Comparison of ENCODE assay signal across 14 cellular contexts in the genomic region with DNA sequence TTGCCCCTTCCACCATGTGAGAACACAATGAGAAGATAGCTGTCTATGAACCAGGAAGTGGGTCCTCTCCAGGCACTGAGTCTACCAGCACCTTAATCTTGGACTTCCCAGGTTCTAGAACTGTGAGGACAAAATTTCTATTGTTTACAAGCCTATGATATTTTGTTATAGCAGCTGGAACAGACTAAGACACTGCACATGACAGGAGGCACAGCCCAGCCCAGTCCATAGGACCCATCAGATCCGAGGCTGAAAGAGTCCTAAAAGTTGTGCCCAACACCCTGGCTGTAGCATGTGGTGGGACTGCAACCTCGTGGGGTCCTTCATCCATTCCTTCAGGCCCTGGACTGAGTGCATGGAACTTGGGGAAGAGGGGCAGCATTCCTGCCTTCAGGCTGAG. TPM values are rescaled to one million over a fixed set of nuclear protein-coding genes. Genes with fewer than 3 reads are reported as not detected.
DNase-seq lines count a peak whose midpoint lies in the region; ATAC-seq, FAIRE-seq and TF ChIP-seq lines count a peak whose summit lies in the region.
"Had no signal": no experiment of that assay in that cellular context is flagged by ENCODE, and none has a peak within 500 bp of the region (broad histone marks: within the 10 kb centered on the region; RNA-seq: fewer than 3 reads in every experiment).

No MANE protein-coding gene starts in this region.

- in situ Hi-C loops in HepG2 (cut with HindIII; ENCODE audit: extremely low pct_ligation_motif_present, low pct_unique_long_range_greater_than_20kb): no loop called here

- peaks cover 0 to 13% (median 0%) of the 10 kb centered on the region in 11 experiments; a peak in 6 of 22 replicates for H3K9me3 ChIP-seq in BLaER1 treated with 17β-estradiol and CSF1 and Interleukin-3, amounts not matched to agents 10 nM and 100 nM (replicated peaks in 1 of 11)
- H3K9me3 ChIP-seq in Loucy (ENCODE audit: insufficient read depth, low read depth, low read length): no peaks in the 10 kb centered on the region
- H3K9me3 ChIP-seq in HepG2 (ENCODE audit: low read length): no peaks in the 10 kb centered on the region
- no peaks in the 10 kb centered on the region for H3K9me3 ChIP-seq in gastroesophageal sphincter

- ATAC-seq in HepG2 (no peak; the same call in 2 of the 3 replicates), gastroesophageal sphincter (no peak), HG03175 (IDR thresholded peaks at IDR 0.05; ENCODE audit: unreplicated experiment) (no peak)
- ATAC-seq: GM23338 had no signal

- H3K4me2 ChIP-seq in BLaER1 treated with 17β-estradiol and CSF1 and Interleukin-3, amounts not matched to agents 10 nM and 100 nM: peak overlapping the region in 9 of 11 experiments; percentile 4 to 93 (median 85); a peak in 16 of 22 replicates
- H3K4me2 ChIP-seq in Loucy (ENCODE audit: low read depth, low read length, poor library complexity, severe bottlenecking): no peak overlapping the region
- H3K4me2 ChIP-seq in HepG2 (ENCODE audit: low read depth, low read length): no peak overlapping the region
- H3K4me2 ChIP-seq: GM23338 had no signal

- no TSS peak for BruUV-seq in HepG2 (replicated peaks; lab: Mats Ljungman, UMichigan)

- H3K4me3 ChIP-seq in BLaER1 treated with 17β-estradiol and CSF1 and Interleukin-3, amounts not matched to agents 10 nM and 100 nM: no peak overlapping the region
- H3K4me3 ChIP-seq in Loucy (ENCODE audit: low read length, poor library complexity, severe bottlenecking) (no peak overlapping the region), HepG2 (replicated peaks in 1 of 3; ENCODE audit: insufficient read depth in 1 of 3, low read depth in 2 of 3, low read length in 3 of 3) (no peak overlapping the region), gastroesophageal sphincter (no peak overlapping the region)
- H3K4me3 ChIP-seq: GM23338 had no signal

- intact Hi-C loops in HepG2 (cut with micrococcal nuclease; ENCODE audit: unreplicated experiment): no loop called here

- peaks cover 32 to 75% (median 68%) of the 10 kb centered on the region in 10 experiments for H3K4me1 ChIP-seq in BLaER1 treated with 17β-estradiol and CSF1 and Interleukin-3, amounts not matched to agents 10 nM and 100 nM
- H3K4me1 ChIP-seq in Loucy (ENCODE audit: insufficient read depth, low read length, poor library complexity, severe bottlenecking) (peaks cover 25% of the 10 kb centered on the region), HepG2 (ENCODE audit: insufficient read depth, low read length) (no peaks in the 10 kb centered on the region), gastroesophageal sphincter (peaks cover 0 to 6% (median 5%) of the 10 kb centered on the region in 3 donors)

- CTCF ChIA-PET in HepG2 (lab: Yijun Ruan, JAX; ENCODE audit: low intra/inter-chr PET ratio, low total read pairs): no interaction called here

- no peaks in the 10 kb centered on the region for H3K36me3 ChIP-seq in BLaER1 treated with 17β-estradiol and CSF1 and Interleukin-3, amounts not matched to agents 10 nM and 100 nM
- H3K36me3 ChIP-seq in Loucy (ENCODE audit: insufficient read depth, low read length): no peaks in the 10 kb centered on the region
- H3K36me3 ChIP-seq in HepG2 (replicated peaks in 1 of 2; ENCODE audit: control insufficient read depth in 1 of 2, insufficient read depth in 2 of 2, low read length in 2 of 2): no peaks in the 10 kb centered on the region
- H3K36me3 ChIP-seq in gastroesophageal sphincter: no peaks in the 10 kb centered on the region

- no peak for FAIRE-seq in HepG2 (lab: Jason Lieb, UNC)
- FAIRE-seq: H54 had no signal

- no peak for DNase-seq in HepG2 (ENCODE audit: low spot score)
- no peak for DNase-seq in iPS-NIHi11 (ENCODE audit: low spot score)
- DNase-seq: CD4-positive, alpha-beta T cell; DMS79 treated with DMSO at 0.1 percent for 48 hours; GF-D8; HCEC 1CT had no signal

- no peaks in the 10 kb centered on the region for H3K9me2 ChIP-seq in Loucy (replicated peaks; ENCODE audit: low read depth, low read length)

- no peak for TF ChIP-seq CTCF in Loucy (conservative IDR thresholded peaks at IDR 0.05; ENCODE audit: low read length)
- no peak for TF ChIP-seq CTCF in HepG2 (CRISPR knock-in tag; IDR thresholded peaks at IDR 0.05)
- TF ChIP-seq CTCF in gastroesophageal sphincter (IDR thresholded peaks at IDR 0.05): no peak

- TF ChIP-seq EP300 in HepG2 (IDR thresholded peaks at IDR 0.05; ENCODE audit: low read depth in 2 of 2, low read length in 2 of 2) (no peak), HepG2 (CRISPR knock-in tag; IDR thresholded peaks at IDR 0.05; ENCODE audit: borderline replicate concordance) (no peak), gastroesophageal sphincter (IDR thresholded peaks at IDR 0.05) (no peak)

- H3K27me3 ChIP-seq in BLaER1 treated with 17β-estradiol and CSF1 and Interleukin-3, amounts not matched to agents 10 nM and 100 nM: no peaks in the 10 kb centered on the region
- no peaks in the 10 kb centered on the region for H3K27me3 ChIP-seq in Loucy (ENCODE audit: insufficient read depth, low read length, poor library complexity, severe bottlenecking)
- H3K27me3 ChIP-seq in HepG2 (ENCODE audit: control insufficient read depth in 1 of 2, insufficient read depth in 2 of 2, low read length in 2 of 2): peaks cover 6 to 34% of the 10 kb centered on the region in 2 experiments; a peak in 4 of 5 replicates
- H3K27me3 ChIP-seq in gastroesophageal sphincter: no peaks in the 10 kb centered on the region

- no peak overlapping the region for H3K9ac ChIP-seq in BLaER1 treated with 17β-estradiol and CSF1 and Interleukin-3, amounts not matched to agents 10 nM and 100 nM
- H3K9ac ChIP-seq in Loucy (ENCODE audit: low read depth, low read length, poor library complexity, severe bottlenecking) (no peak overlapping the region), HepG2 (ENCODE audit: insufficient read depth, low read depth, low read length) (no peak overlapping the region)

- H4K20me1 ChIP-seq in BLaER1 treated with 17β-estradiol and CSF1 and Interleukin-3, amounts not matched to agents 10 nM and 100 nM: no peaks in the 10 kb centered on the region
- H4K20me1 ChIP-seq in Loucy (ENCODE audit: insufficient read depth, low read length, poor library complexity, severe bottlenecking) (no peaks in the 10 kb centered on the region), HepG2 (ENCODE audit: insufficient read depth, low read length) (no peaks in the 10 kb centered on the region)

- POLR2A ChIA-PET in HepG2 (lab: Yijun Ruan, JAX): no interaction called here

- H2AFZ ChIP-seq in Loucy (ENCODE audit: low read length) (0 out of 2 replicates have a peak overlapping the region, but pooled peaks have one; percentile 31), HepG2 (ENCODE audit: low read length) (no peak overlapping the region)
- H2AFZ ChIP-seq: GM23338 had no signal

- TF ChIP-seq POLR2A in HepG2 (IDR thresholded peaks at IDR 0.05; ENCODE audit: insufficient read depth in 1 of 2, low read depth in 2 of 2, low read length in 2 of 2) (no peak), gastroesophageal sphincter (IDR thresholded peaks at IDR 0.05) (no peak)

- H3K79me2 ChIP-seq in Loucy (ENCODE audit: insufficient read depth, low read length) (no peaks in the 10 kb centered on the region), HepG2 (ENCODE audit: insufficient read depth, low read length) (no peaks in the 10 kb centered on the region)

- H3F3A ChIP-seq in Loucy (ENCODE audit: low read depth): 0 out of 2 replicates have a peak, but pooled peaks cover 2% of the 10 kb centered on the region

- no peak for TF ChIP-seq RAD21 in HepG2 (CRISPR knock-in tag; IDR thresholded peaks at IDR 0.05)

- 14% methylated on average over 1 of the region's 2 CpGs for WGBS in HepG2 (ENCODE audit: low lambda C conversion rate)
- 92% methylated on average over 2 of the region's 2 CpGs; no CpG with 5 or more reads in 1 of the 2 donors for WGBS in gastroesophageal sphincter (ENCODE audit: low coverage in 1 of 2), 2 donors

- H3K27ac ChIP-seq in BLaER1 treated with 17β-estradiol and CSF1 and Interleukin-3, amounts not matched to agents 10 nM and 100 nM: peak overlapping the region in 9 of 11 experiments; percentile 29 to 95 (median 88); a peak in 14 of 22 replicates
- H3K27ac ChIP-seq in HepG2 (ENCODE audit: extremely low read length, insufficient read depth, low read length) (no peak overlapping the region), gastroesophageal sphincter (no peak overlapping the region)
- H3K27ac ChIP-seq: C4-2B, HL-60 had no signal

TF ChIP-seq in HepG2, 621 proteins besides CTCF, POLR2A, EP300 and RAD21:
- peak; percentile 86 for TF ChIP-seq ZNF12 (CRISPR knock-in tag; IDR thresholded peaks at IDR 0.05)
- no peak for TF ChIP-seq SETDB1 (CRISPR knock-in tag; IDR thresholded peaks at IDR 0.05; ENCODE audit: borderline replicate concordance)
TF ChIP-seq in HepG2: peak in this region for 1.

RNA-seq across cellular contexts. Expression of gene YWHAQ, which starts 48.4 kb away (rescaled TPM):
- total RNA-seq in HepG2 (2016; rRNA removed; fragmentation: Illumina TruSeq; extraction: Trizol) (304 and 420 TPM in 2 replicates), gastroesophageal sphincter (100 to 1,000 TPM; 226 to 282 (median 255) TPM)
- 64.2 and 66.4 TPM in 2 replicates for total RNA-seq in HepG2 (2016; cell fraction: cytosol; rRNA removed; fragmentation: Illumina TruSeq; extraction: Trizol; ENCODE audit: low read depth)
- 302 and 406 TPM in 2 replicates for total RNA-seq in HepG2 (2016; cell fraction: insoluble cytoplasmic fraction; rRNA removed; fragmentation: Illumina TruSeq; extraction: Trizol)
- total RNA-seq in HepG2 (2016; cell fraction: membrane; rRNA removed; fragmentation: Illumina TruSeq; extraction: Trizol): 208 and 219 TPM in 2 replicates
- 152 and 166 TPM in 2 replicates for total RNA-seq in HepG2 (2016; cell fraction: nucleus; rRNA removed; fragmentation: Illumina TruSeq; extraction: Trizol)
- 117 and 160 TPM in 2 replicates for polyA plus RNA-seq in HepG2 (2011; rRNA removed)
- polyA plus RNA-seq in HepG2 (2011; cell fraction: cytosol; rRNA removed): 91.4 and 117 TPM in 2 replicates
- polyA plus RNA-seq in HepG2 (2011; cell fraction: nucleus; rRNA removed): 36.4 and 39.0 TPM in 2 replicates
- polyA plus RNA-seq in HepG2 (2012): 175 and 244 TPM in 2 replicates
- polyA plus RNA-seq in HepG2 (2016; cell fraction: cytosol; fragmentation: Illumina TruSeq; extraction: Trizol; ENCODE audit: low read depth): 94.8 and 102 TPM in 2 replicates
- polyA plus RNA-seq in HepG2 (2016; cell fraction: insoluble cytoplasmic fraction; fragmentation: Illumina TruSeq; extraction: Trizol; ENCODE audit: low read depth): 521 and 530 TPM in 2 replicates
- polyA plus RNA-seq in HepG2 (2016; cell fraction: membrane; fragmentation: Illumina TruSeq; extraction: Trizol; ENCODE audit: low read depth): 200 and 214 TPM in 2 replicates
- polyA plus RNA-seq in HepG2 (2016; cell fraction: nucleus; fragmentation: Illumina TruSeq; extraction: Trizol; ENCODE audit: insufficient read depth, low read depth): 187 and 192 TPM in 2 replicates
- 120 and 167 TPM in 2 replicates for polyA minus RNA-seq in HepG2 (2011; rRNA and poly(A)+ RNA removed; ENCODE audit: low replicate concordance)
- 164 and 178 TPM in 2 replicates for polyA minus RNA-seq in HepG2 (2011; cell fraction: cytosol; rRNA and poly(A)+ RNA removed)
- polyA minus RNA-seq in HepG2 (2011; cell fraction: nucleus; rRNA and poly(A)+ RNA removed): 73.9 and 82.2 TPM in 2 replicates

Comparison
In these comparisons a context has a peak if more than half of its experiments do, and no peak if none do; other contexts are left out.
1. H3K27ac ChIP-seq: peak in BLaER1 treated with 17β-estradiol and CSF1 and Interleukin-3, amounts not matched to agents 10 nM and 100 nM (9 of 11); none in HepG2 (single experiment) and gastroesophageal sphincter (0 of 4).
2. H3K4me2 ChIP-seq: peak in BLaER1 treated with 17β-estradiol and CSF1 and Interleukin-3, amounts not matched to agents 10 nM and 100 nM (9 of 11); none in Loucy (single experiment) and HepG2 (single experiment).